Comparison of ENCODE assay signal across 8 cellular contexts in the genomic region with DNA sequence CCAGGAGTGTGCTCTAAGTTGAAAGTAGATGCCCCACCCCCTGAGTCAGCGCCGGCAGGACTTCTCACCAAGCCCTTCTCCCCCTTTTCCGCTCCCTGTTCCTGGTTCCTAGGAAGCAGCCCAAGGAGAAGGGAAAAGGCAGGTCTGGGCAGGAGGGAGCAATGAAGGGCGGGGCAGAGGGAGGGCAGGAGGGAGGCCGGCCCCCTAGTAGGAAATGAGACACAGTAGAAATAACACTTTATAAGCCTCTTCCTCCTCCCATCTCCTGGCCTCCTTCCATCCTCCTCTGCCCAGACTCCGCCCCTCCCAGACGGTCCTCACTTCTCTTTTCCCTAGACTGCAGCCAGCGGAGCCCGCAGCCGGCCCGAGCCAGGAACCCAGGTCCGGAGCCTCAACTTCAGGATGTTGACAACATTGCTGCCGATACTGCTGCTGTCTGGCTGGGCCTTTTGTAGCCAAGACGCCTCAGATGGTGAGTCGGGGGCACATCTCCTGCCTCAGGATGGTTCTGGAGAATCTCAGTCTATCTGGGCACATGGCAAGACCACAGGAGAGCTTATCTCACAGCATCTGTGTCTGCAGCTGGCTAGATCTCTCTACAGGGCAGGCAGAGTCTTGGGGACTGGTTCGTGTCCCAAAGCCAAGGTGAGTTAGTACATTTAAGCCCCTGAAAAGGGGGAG. TPM values are rescaled to one million over a fixed set of nuclear protein-coding genes. Genes with fewer than 3 reads are reported as not detected.
DNase-seq lines count a peak whose midpoint lies in the region; ATAC-seq, FAIRE-seq and TF ChIP-seq lines count a peak whose summit lies in the region.

A gene (plus strand): TSS at position 320 of the 681 bp plus-strand sequence. CDS start 83 bp downstream, at position 403.

- no peak for FAIRE-seq in astrocyte (lab: Jason Lieb, UNC)

- H3K36me3 ChIP-seq in GM23248 (ENCODE audit: low read depth) = no peaks in the 10 kb centered on the region
- peaks cover 11% of the 10 kb centered on the region for H3K36me3 ChIP-seq in NT2/D1 (ENCODE audit: insufficient read depth, insufficient read length, low read length)
- H3K36me3 ChIP-seq in astrocyte (ENCODE audit: insufficient read depth, low read length) = peaks cover 3% of the 10 kb centered on the region
- H3K36me3 ChIP-seq in left ventricle myocardium inferior = peaks cover 13% of the 10 kb centered on the region
- no peaks in the 10 kb centered on the region for H3K36me3 ChIP-seq in parathyroid adenoma (ENCODE audit: control insufficient read depth, insufficient read depth, low read length)

- H3K4me3 Mint-ChIP-seq in astrocyte (ENCODE audit: unreplicated experiment) = peak within 1 kb of the TSS; percentile 81

- H3K27me3 ChIP-seq in GM23248 (replicated peaks; ENCODE audit: insufficient read depth) (no peaks in the 10 kb centered on the region), NT2/D1 (ENCODE audit: insufficient read depth, insufficient read length) (peaks cover 4% of the 10 kb centered on the region), astrocyte (ENCODE audit: insufficient read depth, low read length) (no peaks in the 10 kb centered on the region), left ventricle myocardium inferior (ENCODE audit: low read depth) (no peaks in the 10 kb centered on the region), parathyroid adenoma (ENCODE audit: control insufficient read depth, insufficient read depth, low read length) (no peaks in the 10 kb centered on the region)

- H3K27ac ChIP-seq in GM23248 = peak within 1 kb of the TSS; percentile 41
- H3K27ac ChIP-seq in astrocyte (ENCODE audit: low read depth, low read length) = peak within 1 kb of the TSS; percentile 24
- H3K27ac ChIP-seq in left ventricle myocardium inferior (replicated peaks) = peak within 1 kb of the TSS; percentile 81
- H3K27ac ChIP-seq in parathyroid adenoma = no peak within 1 kb of the TSS

- ATAC-seq in HG03354 (IDR thresholded peaks at IDR 0.05; ENCODE audit: poor library complexity, severe bottlenecking, unreplicated experiment) (no peak), GM21723 (IDR thresholded peaks at IDR 0.05; ENCODE audit: unreplicated experiment) (no peak)

- peaks cover 10% of the 10 kb centered on the region for H3F3A ChIP-seq in GM23248 (ENCODE audit: insufficient read depth)

- WGBS in GM23248 (ENCODE audit: low coverage in 1 of 2, low lambda C conversion rate in 2 of 2, missing lambda C conversion rate in 2 of 2), 2 experiments = 1 to 2% methylated on average over 15 to 16 of the region's 16 CpGs

- peaks cover 16% of the 10 kb centered on the region for H3K36me3 Mint-ChIP-seq in astrocyte (ENCODE audit: low read depth, unreplicated experiment)

- H3K4me1 ChIP-seq in GM23248 (ENCODE audit: insufficient read depth) (peaks cover 13% of the 10 kb centered on the region; the same call in 1 of the 2 replicates), NT2/D1 (ENCODE audit: insufficient read depth, insufficient read length) (peaks cover 4% of the 10 kb centered on the region), astrocyte (ENCODE audit: insufficient read depth, low read length) (peaks cover 11% of the 10 kb centered on the region), left ventricle myocardium inferior (peaks cover 22% of the 10 kb centered on the region), parathyroid adenoma (no peaks in the 10 kb centered on the region)

- no peak for TF ChIP-seq CTCF in astrocyte (IDR thresholded peaks at IDR 0.05; ENCODE audit: insufficient read depth, low read depth, low read length)
- TF ChIP-seq CTCF in left ventricle myocardium inferior (IDR thresholded peaks at IDR 0.05; ENCODE audit: borderline replicate concordance) = no peak
- TF ChIP-seq CTCF in parathyroid adenoma (IDR thresholded peaks at IDR 0.05) = no peak

- peaks cover 3% of the 10 kb centered on the region for H3K27me3 Mint-ChIP-seq in astrocyte (ENCODE audit: low read depth, unreplicated experiment)

- H3K9me3 ChIP-seq in GM23248 (ENCODE audit: low read depth) = no peaks in the 10 kb centered on the region
- no peaks in the 10 kb centered on the region for H3K9me3 ChIP-seq in NT2/D1 (ENCODE audit: insufficient read depth, low read length)
- H3K9me3 ChIP-seq in astrocyte (ENCODE audit: insufficient read depth, low read depth, low read length) = no peaks in the 10 kb centered on the region
- no peaks in the 10 kb centered on the region for H3K9me3 ChIP-seq in left ventricle myocardium inferior (replicated peaks)
- no peaks in the 10 kb centered on the region for H3K9me3 ChIP-seq in parathyroid adenoma (ENCODE audit: control insufficient read depth, low read length)

- H3K9ac ChIP-seq in GM23248 (peak within 1 kb of the TSS; percentile 74), NT2/D1 (ENCODE audit: insufficient read length, low read depth) (peak within 1 kb of the TSS; percentile 83), astrocyte (ENCODE audit: low read length) (peak within 1 kb of the TSS; percentile 73), parathyroid adenoma (no peak within 1 kb of the TSS)

- no peaks in the 10 kb centered on the region for H3K9me2 ChIP-seq in GM23248 (ENCODE audit: insufficient read depth)

- peak within 1 kb of the TSS; percentile 1 for H3K27ac Mint-ChIP-seq in astrocyte (ENCODE audit: unreplicated experiment)

- H3K4me1 Mint-ChIP-seq in astrocyte (ENCODE audit: low read depth, unreplicated experiment) = peaks cover 8% of the 10 kb centered on the region

- H3K4me2 ChIP-seq in GM23248 (ENCODE audit: unreplicated experiment) (peak within 1 kb of the TSS; percentile 91), astrocyte (ENCODE audit: low read length) (peak within 1 kb of the TSS; percentile 88), parathyroid adenoma (ENCODE audit: low read length) (peak within 1 kb of the TSS; percentile 71)

- H3K4me3 ChIP-seq in GM23248 (peak within 1 kb of the TSS; percentile 76), NT2/D1 (ENCODE audit: insufficient read length, low read depth) (peak within 1 kb of the TSS; percentile 44), astrocyte (ENCODE audit: insufficient read depth, low read depth, low read length) (peak within 1 kb of the TSS; percentile 66), left ventricle myocardium inferior (peak within 1 kb of the TSS; percentile 65), parathyroid adenoma (ENCODE audit: low read depth, low read length) (peak within 1 kb of the TSS; percentile 43)

- DNase-seq in ACHN = peak; percentile 96
- peak; percentile 94 for DNase-seq in GM23248
- DNase-seq in NT2/D1 (ENCODE audit: low read depth, low spot score) = peak; percentile 63
- DNase-seq in astrocyte (ENCODE audit: low read depth) = peak; percentile 91
- DNase-seq in left ventricle myocardium inferior = peak; percentile 88

- H3K9me3 Mint-ChIP-seq in astrocyte (ENCODE audit: unreplicated experiment) = peaks cover 2% of the 10 kb centered on the region

- H2AFZ ChIP-seq in GM23248 = peak within 1 kb of the TSS; percentile 89
- H2AFZ ChIP-seq in astrocyte (ENCODE audit: low read depth, low read length) = peak within 1 kb of the TSS; percentile 93
- peak within 1 kb of the TSS; percentile 59 for H2AFZ ChIP-seq in parathyroid adenoma

- in situ Hi-C loops in ACHN (cut with HindIII; ENCODE audit: low pct_ligation_motif_present, low pct_unique_long_range_greater_than_20kb, low sequenced_read_pairs) (no loop called here), GM23248 (cut with MboI) (no loop called here)

- intact Hi-C loops in left ventricle myocardium inferior (cut with micrococcal nuclease) = no loop called here

- H3K79me2 ChIP-seq in GM23248 (ENCODE audit: insufficient read depth) (no peaks in the 10 kb centered on the region), astrocyte (ENCODE audit: insufficient read depth, low read length) (no peaks in the 10 kb centered on the region), parathyroid adenoma (no peaks in the 10 kb centered on the region)

- H4K20me1 ChIP-seq in GM23248 (ENCODE audit: insufficient read depth) = no peaks in the 10 kb centered on the region
- no peaks in the 10 kb centered on the region for H4K20me1 ChIP-seq in astrocyte (ENCODE audit: insufficient read depth, low read length)

RNA-seq across cellular contexts. Expression of the gene that starts here (rescaled TPM):
- 34.4 and 44.3 TPM in 2 replicates for total RNA-seq in GM23248 (2014; rRNA removed; shearing (Covaris generic))
- polyA plus RNA-seq in GM23248 (2016; fragmentation: Nextera tagmentation; extraction: Ambion mirVana) = 38.5 and 38.7 TPM in 2 replicates
- total RNA-seq in astrocyte (36.2 and 39.5 TPM in 2 replicates), left ventricle myocardium inferior (9.8 TPM)
